In genomic region chr22:38467438-38467903, GRCh38 we compare ENCODE assay signal across 1 cellular context.
TF ChIP-seq lines count a peak whose summit lies in the region.

No MANE protein-coding gene starts in this region.

TF ChIP-seq in K562, 482 proteins besides CTCF, POLR2A, EP300 and RAD21 (continued from another document and continues in another):
- TF ChIP-seq CEBPZ (IDR thresholded peaks at IDR 0.05; ENCODE audit: borderline replicate concordance, low read depth, low read length) (no peak), PTBP1 (IDR thresholded peaks at IDR 0.05; ENCODE audit: low read depth, low read length) (no peak), ZNF134 (CRISPR knock-in tag; conservative IDR thresholded peaks at IDR 0.05) (no peak), CCAR2 (IDR thresholded peaks at IDR 0.05; ENCODE audit: low read depth, low read length) (no peak), ZNF384 (IDR thresholded peaks at IDR 0.05; ENCODE audit: low read depth, low read length) (no peak), ZNF644 (tag; IDR thresholded peaks at IDR 0.05; ENCODE audit: low read depth) (no peak), HDAC2 (IDR thresholded peaks at IDR 0.05) (no peak), KDM2B (CRISPR knock-in tag; IDR thresholded peaks at IDR 0.05) (no peak; the same call in 1 of the 2 replicates), ZNF431 (CRISPR knock-in tag; IDR thresholded peaks at IDR 0.05) (0 out of 2 replicates have a peak, but pooled peaks have one; percentile 34), E2F8 (IDR thresholded peaks at IDR 0.05; ENCODE audit: low read depth, partially characterized antibody) (no peak), PHB2 (IDR thresholded peaks at IDR 0.05; ENCODE audit: low read depth) (no peak), CC2D1A (IDR thresholded peaks at IDR 0.05) (no peak), LARP7 (IDR thresholded peaks at IDR 0.05) (no peak), ZNF518B (CRISPR knock-in tag; IDR thresholded peaks at IDR 0.05) (no peak), KDM5B (IDR thresholded peaks at IDR 0.05; ENCODE audit: insufficient replicate concordance, low read depth, low read length) (peak; percentile 43), MAX (CRISPR knock-in tag; IDR thresholded peaks at IDR 0.05) (peak; percentile 31; the same call in 1 of the 2 replicates), MCM3 (IDR thresholded peaks at IDR 0.05) (no peak), MAZ (CRISPR knock-in tag; conservative IDR thresholded peaks at IDR 0.05 in 1 of 2, IDR thresholded peaks at IDR 0.05 in 1 of 2) (peak in 1 of 2 experiments; percentile 4; a peak in 2 of 4 replicates), ZBTB40 (IDR thresholded peaks at IDR 0.05) (no peak), ZBTB40 (CRISPR knock-in tag; IDR thresholded peaks at IDR 0.05) (no peak), ARHGAP35 (IDR thresholded peaks at IDR 0.05; ENCODE audit: partially characterized antibody) (no peak), MNT (conservative IDR thresholded peaks at IDR 0.05) (0 out of 4 replicates have a peak, but pooled peaks of 1 of the 2 experiments have one; percentile 34), ZNF239 (CRISPR knock-in tag; IDR thresholded peaks at IDR 0.05) (no peak), REST (CRISPR knock-in tag; IDR thresholded peaks at IDR 0.05; ENCODE audit: low read depth) (no peak), RBM14 (IDR thresholded peaks at IDR 0.05; ENCODE audit: borderline replicate concordance, insufficient read depth, low read depth, low read length) (no peak), RBFOX2 (IDR thresholded peaks at IDR 0.05; ENCODE audit: low read depth, low read length) (no peak), USF1 (CRISPR knock-in tag; IDR thresholded peaks at IDR 0.05) (no peak), KAT7 (CRISPR knock-in tag; IDR thresholded peaks at IDR 0.05; ENCODE audit: borderline replicate concordance) (no peak; the same call in 1 of the 2 replicates), BCOR (IDR thresholded peaks at IDR 0.05) (peak; percentile 58)
